8 cellular contexts compared by ENCODE assay signal in the genomic region with DNA sequence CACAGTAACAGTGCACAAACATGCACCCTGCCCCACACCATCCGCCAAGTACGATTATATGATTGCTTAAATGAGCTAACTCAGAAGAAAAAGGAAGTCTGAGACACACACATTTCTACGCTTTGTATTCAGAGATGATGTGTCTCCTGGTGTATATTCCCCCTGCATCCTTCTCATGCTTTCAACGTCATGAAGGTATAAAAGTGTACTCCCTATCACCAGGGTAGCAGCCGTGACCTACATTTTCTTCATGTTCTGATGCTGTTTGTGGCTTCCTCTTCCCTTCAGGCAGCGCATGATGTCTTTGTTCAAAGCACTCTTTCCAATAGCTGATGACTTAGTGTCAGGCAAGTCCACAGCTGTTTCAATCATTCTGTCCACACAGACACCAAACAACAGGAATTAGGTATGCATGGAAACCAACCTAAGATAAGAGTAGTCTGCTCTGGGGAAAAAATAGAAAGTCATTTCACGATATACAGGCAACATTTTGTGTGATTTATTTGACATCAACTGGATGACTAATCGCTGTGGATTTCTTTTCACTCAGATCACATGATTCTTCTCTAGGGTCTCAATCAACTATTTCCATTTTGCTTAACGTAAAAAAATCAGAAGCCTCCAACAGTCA.
A peak's percentile ranks its signal among the peaks of the same experiment; 100 is the strongest.
DNase-seq lines count a peak whose midpoint lies in the region; ATAC-seq, FAIRE-seq and TF ChIP-seq lines count a peak whose summit lies in the region.

No MANE protein-coding gene starts in this region.

- CTCF ChIA-PET in HEK293T (lab: Yijun Ruan, JAX) = interaction anchor here (0.8 to 1.1 kb wide), 2 partner anchors 21 kb away, joined by 3 read pairs; no protein-coding TSS in a partner anchor

- peak; percentile 87 for FAIRE-seq in islet of Langerhans (lab: Jason Lieb, UNC)

- ATAC-seq in GM21528 (IDR thresholded peaks at IDR 0.05; ENCODE audit: low FRiP score, unreplicated experiment) = no peak

- POLR2A ChIA-PET in HEK293T (lab: Yijun Ruan, JAX) = no interaction called here

- DNase-seq in Caki2 (ENCODE audit: low read depth) (peak; percentile 41), OCI-M1 (lab: John Stamatoyannopoulos, UW) (peak; percentile 69), NCI-H1694 (lab: John Stamatoyannopoulos, UW) (no peak), HEK293T (ENCODE audit: extremely low spot score) (no peak)
- peak; percentile 55 for DNase-seq in activated effector memory CD4-positive, alpha-beta T cell treated with Interleukin-2 at 50 U/mL for 16 hours
- peak; percentile 66 for DNase-seq in stimulated activated CD8-positive, alpha-beta memory T cell treated with anti-CD3 and anti-CD28 coated beads, Interleukin-4, amount 100 ng/mL, for 48 hours

- in situ Hi-C loops in Caki2 (cut with HindIII; ENCODE audit: low pct_unique_long_range_greater_than_20kb, low sequenced_read_pairs) = no loop called here

TF ChIP-seq in HEK293T, 16 proteins besides CTCF, POLR2A, EP300 and RAD21:
- no peak for TF ChIP-seq ELF4 (IDR thresholded peaks at IDR 0.05)
- TF ChIP-seq CTBP1 (IDR thresholded peaks at IDR 0.05; ENCODE audit: borderline replicate concordance) = no peak
- no peak for TF ChIP-seq NFRKB (IDR thresholded peaks at IDR 0.05)
- TF ChIP-seq BHLHE40 (IDR thresholded peaks at IDR 0.05; ENCODE audit: borderline replicate concordance) = no peak
- no peak for TF ChIP-seq FOXM1 (IDR thresholded peaks at IDR 0.05; ENCODE audit: borderline replicate concordance)
- TF ChIP-seq SUZ12 (IDR thresholded peaks at IDR 0.05) = no peak
- no peak for TF ChIP-seq FOXK2 (IDR thresholded peaks at IDR 0.05)

Comparison
In these comparisons a context has a peak if more than half of its experiments do, and no peak if none do; other contexts are left out.
1. DNase-seq: peak in Caki2 (single experiment), OCI-M1 (single experiment), activated effector memory CD4-positive, alpha-beta T cell treated with Interleukin-2 at 50 U/mL for 16 hours (single experiment) and stimulated activated CD8-positive, alpha-beta memory T cell treated with anti-CD3 and anti-CD28 coated beads, Interleukin-4, amount 100 ng/mL, for 48 hours (single experiment); none in NCI-H1694 (single experiment) and HEK293T (single experiment).